ENCODE assay signal across 21 cellular contexts in genomic region chr1:186208405-186209129, GRCh38.
DNase-seq lines count a peak whose midpoint lies in the region; ATAC-seq, FAIRE-seq and TF ChIP-seq lines count a peak whose summit lies in the region.
"Had no signal": no experiment of that assay in that cellular context is flagged by ENCODE, and none has a peak within 500 bp of the region (broad histone marks: within the 10 kb centered on the region; RNA-seq: fewer than 3 reads in every experiment).

No MANE protein-coding gene starts in this region.

- no peaks in the 10 kb centered on the region for H3K9me1 ChIP-seq in K562 (ENCODE audit: control insufficient read depth, insufficient read depth, low read length)

- no peak for TF ChIP-seq POLR2A in K562 (conservative IDR thresholded peaks at IDR 0.05)

- H3K9me3 ChIP-seq in K562 (replicated peaks; ENCODE audit: control insufficient read depth, insufficient read depth, low read depth, low read length) (no peaks in the 10 kb centered on the region), left lung (no peaks in the 10 kb centered on the region)
- H3K9me3 ChIP-seq: SJSA1 had no signal

- H3K27me3 ChIP-seq in K562 (ENCODE audit: control insufficient read depth in 2 of 2, insufficient read depth in 2 of 2, low read length in 2 of 2) (no peaks in the 10 kb centered on the region), left lung (no peaks in the 10 kb centered on the region)
- H3K27me3 ChIP-seq: brain microvascular endothelial cell, SJSA1 had no signal

- CTCF ChIA-PET in K562 (lab: Yijun Ruan, JAX; ENCODE audit: low intra/inter-chr PET ratio), result no interaction called here

- H3K4me3 ChIP-seq in K562 (no peak overlapping the region), left lung (no peak overlapping the region)
- H3K4me3 ChIP-seq: SJSA1 had no signal

- no TSS peak for BruUV-seq in K562 (replicated peaks; lab: Mats Ljungman, UMichigan)

- POLR2A ChIA-PET in K562 (lab: Yijun Ruan, JAX), result no interaction called here

- no peaks in the 10 kb centered on the region for H4K20me1 ChIP-seq in K562 (replicated peaks; ENCODE audit: control insufficient read depth, insufficient read depth, low read length)

- intact Hi-C loops in K562 (cut with micrococcal nuclease) (no loop called here), left lung (cut with DNase I) (no loop called here)

- no peaks in the 10 kb centered on the region for H3K4me1 ChIP-seq in K562 (replicated peaks in 1 of 2; ENCODE audit: control insufficient read depth in 2 of 2, insufficient read depth in 2 of 2, low read length in 2 of 2)
- H3K4me1 ChIP-seq in left lung, result peaks cover 0 to 3% of the 10 kb centered on the region in 2 donors

- no peak overlapping the region for H2AFZ ChIP-seq in K562 (ENCODE audit: low read depth, low read length)

- TF ChIP-seq CTCF in K562 (IDR thresholded peaks at IDR 0.05 in 2 of 3, conservative IDR thresholded peaks at IDR 0.05 in 1 of 3; ENCODE audit: insufficient read depth in 2 of 3, low read depth in 1 of 3, low read length in 3 of 3) (no peak), left lung (IDR thresholded peaks at IDR 0.05) (no peak)

- WGBS in K562 (ENCODE audit: insufficient coverage, low coverage, missing lambda C conversion rate), result 23% methylated on average over 4 of the region's 4 CpGs

- H3K9ac ChIP-seq in K562 (ENCODE audit: insufficient read depth in 1 of 2, low read depth in 2 of 2, low read length in 2 of 2), result no peak overlapping the region

- DNase-seq in AG08396 (ENCODE audit: low spot score), result peak; percentile 14
- peak; percentile 53 for DNase-seq in HCEC 1CT
- no peak for DNase-seq in K562 (ENCODE audit: extremely low read depth in 1 of 4, low spot score in 3 of 4)
- DNase-seq in left lung, result no peak
- no peak for DNase-seq in NCI-H774 (lab: John Stamatoyannopoulos, UW)
- no peak for DNase-seq in NCI-H2196 (lab: John Stamatoyannopoulos, UW; ENCODE audit: unreplicated experiment)
- DNase-seq in activated CD4-positive, alpha-beta T cell treated with anti-CD3 and anti-CD28 coated beads for 4 hours, result no peak
- DNase-seq in SW 1271 (lab: John Stamatoyannopoulos, UW), result no peak
- DNase-seq: activated T-cell treated with anti-CD3 and anti-CD28 coated beads, Interleukin-2, amount 50 U/mL, for 72 hours; brain microvascular endothelial cell; CD8-positive, alpha-beta memory T cell; left colon; NCI-H1092 treated with DMSO at 0.1 percent for 48 hours; NCI-H2081 treated with DMSO at 0.1 percent for 48 hours; stimulated activated CD4-positive, alpha-beta T cell treated with anti-CD3 and anti-CD28 coated beads, Interleukin-12 subunit alpha, Interleukin-12 subunit beta, amount 100 ng/mL, for 4 hours; stimulated activated CD8-positive, alpha-beta memory T cell treated with anti-CD3 and anti-CD28 coated beads, Interleukin-4, amount 100 ng/mL, for 48 hours; T-helper 9 cell had no signal

- TF ChIP-seq EP300 in K562 (IDR thresholded peaks at IDR 0.05; ENCODE audit: low read length), result no peak

- no peak for ATAC-seq in K562
- peak; percentile 6 for ATAC-seq in left lung
- ATAC-seq: activated CD4-positive, CD25-positive, alpha-beta regulatory T cell treated with anti-CD3 and anti-CD28 coated beads, Interleukin-2, amount 50 U/mL, for 24 hours; activated T-cell treated with anti-CD3 and anti-CD28 coated beads, Interleukin-2, amount 50 U/mL, for 72 hours; left colon had no signal

- no peaks in the 10 kb centered on the region for H3K79me2 ChIP-seq in K562 (ENCODE audit: control insufficient read depth, insufficient read depth, low read length)

- H3K36me3 ChIP-seq in K562 (ENCODE audit: control insufficient read depth, insufficient read depth, low read length) (no peaks in the 10 kb centered on the region), left lung (no peaks in the 10 kb centered on the region)
- H3K36me3 ChIP-seq: brain microvascular endothelial cell, SJSA1 had no signal

- no peak for FAIRE-seq in K562 (lab: Jason Lieb, UNC)
- FAIRE-seq: endothelial cell of umbilical vein, GM18507 had no signal

- no peak overlapping the region for H3K4me2 ChIP-seq in K562 (ENCODE audit: insufficient read depth, low read length)

- TF ChIP-seq RAD21 in K562 (CRISPR knock-in tag; conservative IDR thresholded peaks at IDR 0.05 in 1 of 2, IDR thresholded peaks at IDR 0.05 in 1 of 2), result no peak

- in situ Hi-C loops in K562 (cut with MboI), result loop anchor here (5.0 to 25.0 kb wide), 2 partner anchors 201 to 396 kb away; no protein-coding TSS in a partner anchor

- H3K27ac ChIP-seq in K562 (ENCODE audit: extremely low read depth, low read depth, low read length) (no peak overlapping the region), left lung (no peak overlapping the region)
- H3K27ac ChIP-seq: brain microvascular endothelial cell, SJSA1 had no signal

TF ChIP-seq in K562, 482 proteins besides CTCF, POLR2A, EP300 and RAD21:
- TF ChIP-seq FOSL1 (tag; conservative IDR thresholded peaks at IDR 0.05) (peak; percentile 62), ZNF766 (CRISPR knock-in tag; conservative IDR thresholded peaks at IDR 0.05) (peak; percentile 89), CBFA2T2 (conservative IDR thresholded peaks at IDR 0.05) (no peak)
TF ChIP-seq in K562: peak in this region for 2.

Comparison
In these comparisons a context has a peak if more than half of its experiments do, and no peak if none do; other contexts are left out.
1. DNase-seq: peak in AG08396 (single experiment) and HCEC 1CT (single experiment); none in K562 (0 of 4), left lung (0 of 2), NCI-H774 (single experiment), NCI-H2196 (single experiment), activated CD4-positive, alpha-beta T cell treated with anti-CD3 and anti-CD28 coated beads for 4 hours (0 of 2) and SW 1271 (0 of 2).